1 cellular context compared by ENCODE assay signal in genomic region chr12:806116-806805, GRCh38.
A peak's percentile ranks its signal among the peaks of the same experiment; 100 is the strongest.
TF ChIP-seq lines count a peak whose summit lies in the region.

No MANE protein-coding gene starts in this region.

TF ChIP-seq in HEK293, 187 proteins besides CTCF, POLR2A, EP300 and RAD21 (continued from another document and continues in another):
- TF ChIP-seq ZNF18 (tag by site-specific recombination; IDR thresholded peaks at IDR 0.05) (peak; percentile 93), HOXA7 (CRISPR knock-in tag; IDR thresholded peaks at IDR 0.05; ENCODE audit: borderline replicate concordance) (no peak), SP3 (tag by site-specific recombination; IDR thresholded peaks at IDR 0.05) (no peak; the same call in 1 of the 2 replicates), ZNF138 (tag by site-specific recombination; IDR thresholded peaks at IDR 0.05; ENCODE audit: borderline replicate concordance) (no peak), ZBTB1 (tag by site-specific recombination; IDR thresholded peaks at IDR 0.05) (peak; percentile 99), ZNF146 (tag by site-specific recombination; IDR thresholded peaks at IDR 0.05) (peak; percentile 86), ZFHX2 (tag by site-specific recombination; conservative IDR thresholded peaks at IDR 0.05) (no peak; the same call in 1 of the 2 replicates), ZNF10 (tag by site-specific recombination; IDR thresholded peaks at IDR 0.05) (peak; percentile 97), ZNF48 (tag by site-specific recombination; IDR thresholded peaks at IDR 0.05) (no peak), ZNF701 (tag by site-specific recombination; IDR thresholded peaks at IDR 0.05) (no peak), HOXC10 (CRISPR knock-in tag; IDR thresholded peaks at IDR 0.05) (no peak), ZNF544 (tag by site-specific recombination; IDR thresholded peaks at IDR 0.05) (no peak), ZBTB6 (tag by site-specific recombination; IDR thresholded peaks at IDR 0.05) (peak; percentile 58; the same call in 1 of the 2 replicates), ZNF629 (tag by site-specific recombination; IDR thresholded peaks at IDR 0.05) (peak; percentile 98), KLF8 (tag by site-specific recombination; IDR thresholded peaks at IDR 0.05) (peak; percentile 93), ZBTB20 (tag by site-specific recombination; IDR thresholded peaks at IDR 0.05) (peak; percentile 21; the same call in 1 of the 2 replicates), ZNF148 (tag by site-specific recombination; IDR thresholded peaks at IDR 0.05; ENCODE audit: borderline replicate concordance) (no peak), ZNF621 (tag by site-specific recombination; IDR thresholded peaks at IDR 0.05) (no peak), SCRT1 (tag by site-specific recombination; IDR thresholded peaks at IDR 0.05; ENCODE audit: borderline replicate concordance) (peak; percentile 95), ZNF26 (tag by site-specific recombination; IDR thresholded peaks at IDR 0.05) (no peak), ZNF423 (tag by site-specific recombination; IDR thresholded peaks at IDR 0.05) (0 out of 2 replicates have a peak, but pooled peaks have one; percentile 12), ZNF785 (tag by site-specific recombination; IDR thresholded peaks at IDR 0.05) (no peak), ZNF416 (tag by site-specific recombination; IDR thresholded peaks at IDR 0.05) (no peak), ZNF530 (tag by site-specific recombination; IDR thresholded peaks at IDR 0.05; ENCODE audit: low read depth) (no peak), INSM2 (tag by site-specific recombination; IDR thresholded peaks at IDR 0.05) (peak; percentile 99), MEIS1 (CRISPR knock-in tag; IDR thresholded peaks at IDR 0.05; ENCODE audit: borderline replicate concordance) (no peak), GLI2 (tag by site-specific recombination; IDR thresholded peaks at IDR 0.05; ENCODE audit: borderline replicate concordance, low read depth) (peak; percentile 97), REPIN1 (tag by site-specific recombination; IDR thresholded peaks at IDR 0.05; ENCODE audit: low read depth) (no peak), ZNF266 (tag by site-specific recombination; IDR thresholded peaks at IDR 0.05; ENCODE audit: low read depth) (no peak), KLF9 (tag by site-specific recombination; IDR thresholded peaks at IDR 0.05; ENCODE audit: low read depth) (peak; percentile 67; the same call in 1 of the 2 replicates), AEBP2 (tag by site-specific recombination; IDR thresholded peaks at IDR 0.05; ENCODE audit: borderline replicate concordance) (peak; percentile 53; the same call in 1 of the 2 replicates), ZNF488 (tag by site-specific recombination; IDR thresholded peaks at IDR 0.05) (no peak), ZNF223 (tag by site-specific recombination; IDR thresholded peaks at IDR 0.05) (no peak), ZNF112 (tag by site-specific recombination; IDR thresholded peaks at IDR 0.05) (no peak), ZFP37 (tag by site-specific recombination; IDR thresholded peaks at IDR 0.05) (no peak), ZNF624 (tag by site-specific recombination; IDR thresholded peaks at IDR 0.05) (no peak), KLF7 (tag by site-specific recombination; IDR thresholded peaks at IDR 0.05; ENCODE audit: borderline replicate concordance) (peak; percentile 90; the same call in 1 of the 2 replicates), ZNF341 (tag by site-specific recombination; IDR thresholded peaks at IDR 0.05; ENCODE audit: low read depth) (no peak), ZNF555 (tag by site-specific recombination; conservative IDR thresholded peaks at IDR 0.05) (no peak), ZNF362 (tag by site-specific recombination; IDR thresholded peaks at IDR 0.05) (no peak), ZNF248 (tag by site-specific recombination; IDR thresholded peaks at IDR 0.05) (no peak), ZBTB21 (tag by site-specific recombination; IDR thresholded peaks at IDR 0.05) (peak; percentile 93), TSHZ1 (tag by site-specific recombination; IDR thresholded peaks at IDR 0.05; ENCODE audit: borderline replicate concordance) (peak; percentile 99), PRDM10 (tag by site-specific recombination; IDR thresholded peaks at IDR 0.05) (no peak; the same call in 1 of the 2 replicates)
